Comparison of ENCODE assay signal across 8 cellular contexts in genomic region chr9:40935336-40935735, GRCh38.
"Had no signal": no experiment of that assay in that cellular context is flagged by ENCODE, and none has a peak within 500 bp of the region (broad histone marks: within the 10 kb centered on the region; RNA-seq: fewer than 3 reads in every experiment).

No MANE protein-coding gene starts in this region.

- H3K27ac Mint-ChIP-seq: GM23338, H9, HFFc6 had no signal

- DNase-seq: GM23248, GOT3, H7, H9, HCEC 1CT, HFFc6 had no signal

- H3K4me3 Mint-ChIP-seq: GM23338, H9, HFFc6 had no signal

- H3K36me3 ChIP-seq: HAP-1 had no signal

- H3K27ac ChIP-seq: GM23248 had no signal

- H3K4me1 Mint-ChIP-seq: GM23338, H9 had no signal

- H3K9me3 ChIP-seq: HAP-1 had no signal

- H3K4me1 ChIP-seq: HAP-1 had no signal

- H3K4me3 ChIP-seq: GM23248, GM23338, HAP-1 had no signal
